ENCODE assay signal across 15 cellular contexts in genomic region chr18:59041819-59042476, GRCh38.
DNase-seq lines count a peak whose midpoint lies in the region; ATAC-seq and TF ChIP-seq lines count a peak whose summit lies in the region.
"Had no signal": no experiment of that assay in that cellular context is flagged by ENCODE, and none has a peak within 500 bp of the region (broad histone marks: within the 10 kb centered on the region; RNA-seq: fewer than 3 reads in every experiment).

No MANE protein-coding gene starts in this region.

- H3K9me3 ChIP-seq in endodermal cell (ENCODE audit: control insufficient read depth, low read length), result no peaks in the 10 kb centered on the region
- H3K9me3 ChIP-seq: pancreas had no signal

- H3K27ac Mint-ChIP-seq in WTC11, result no peak overlapping the region
- H3K27ac Mint-ChIP-seq in endodermal cell, result no peak overlapping the region
- peak overlapping the region; percentile 74 to 89 (median 85) for H3K27ac Mint-ChIP-seq in nephron
- H3K27ac Mint-ChIP-seq: mesothelial cell of epicardium; stimulated activated effector memory CD8-positive, alpha-beta T cell treated with anti-CD3 and anti-CD28 coated beads, Interleukin-12 subunit alpha, Interleukin-12 subunit beta, amount 100 ng/mL, for 72 hours; T-cell had no signal

- H3K27me3 Mint-ChIP-seq in WTC11 (ENCODE audit: low read depth), result no peaks in the 10 kb centered on the region
- no peaks in the 10 kb centered on the region for H3K27me3 Mint-ChIP-seq in endodermal cell (ENCODE audit: insufficient read depth)
- peaks cover 19% of the 10 kb centered on the region for H3K27me3 Mint-ChIP-seq in nephron (ENCODE audit: low read depth)

- H3K27ac ChIP-seq in endodermal cell (ENCODE audit: low read depth, low read length), result no peak overlapping the region
- H3K27ac ChIP-seq: brain microvascular endothelial cell had no signal

- peak; percentile 28; the same call in 1 of the 2 replicates for ATAC-seq in WTC11
- no peak for ATAC-seq in GM18519 (IDR thresholded peaks at IDR 0.05; ENCODE audit: low FRiP score, unreplicated experiment)
- ATAC-seq: stimulated activated effector memory CD8-positive, alpha-beta T cell treated with anti-CD3 and anti-CD28 coated beads, Interleukin-12 subunit alpha, Interleukin-12 subunit beta, amount 100 ng/mL, for 72 hours; T-cell had no signal

- H3K36me3 ChIP-seq in endodermal cell (ENCODE audit: control insufficient read depth, insufficient read depth, low read length), result no peaks in the 10 kb centered on the region
- H3K36me3 ChIP-seq: brain microvascular endothelial cell, pancreas had no signal

- H3K4me3 Mint-ChIP-seq in WTC11 (no peak overlapping the region), endodermal cell (no peak overlapping the region), nephron (peak overlapping the region in 1 of 3 experiments; percentile 4)
- H3K4me3 Mint-ChIP-seq: mesothelial cell of epicardium; stimulated activated effector memory CD8-positive, alpha-beta T cell treated with anti-CD3 and anti-CD28 coated beads, Interleukin-12 subunit alpha, Interleukin-12 subunit beta, amount 100 ng/mL, for 72 hours; T-cell had no signal

- no peaks in the 10 kb centered on the region for H3K27me3 ChIP-seq in endodermal cell (ENCODE audit: control insufficient read depth, insufficient read depth, low read length, poor library complexity, severe bottlenecking)
- H3K27me3 ChIP-seq: brain microvascular endothelial cell, pancreas had no signal

- no peak for DNase-seq in WTC11 (ENCODE audit: low spot score)
- DNase-seq in endodermal cell, result peak; percentile 38
- DNase-seq in superior temporal gyrus (ENCODE audit: extremely low spot score), result peak; percentile 56
- DNase-seq in SKM-1 treated with dmso at 0.1 percent for 144 hours (lab: John Stamatoyannopoulos, UW; ENCODE audit: unreplicated experiment), result no peak
- no peak for DNase-seq in SHP77 (lab: John Stamatoyannopoulos, UW)
- DNase-seq in GM19238 (ENCODE audit: insufficient read length, low spot score), result no peak
- DNase-seq: activated CD4-positive, alpha-beta T cell treated with anti-CD3 and anti-CD28 coated beads for 4 hours; brain microvascular endothelial cell; NCI-H1417; pancreas; T-cell had no signal

- H3K36me3 Mint-ChIP-seq in WTC11 (no peaks in the 10 kb centered on the region), endodermal cell (ENCODE audit: low read depth) (no peaks in the 10 kb centered on the region), nephron (ENCODE audit: low read depth) (no peaks in the 10 kb centered on the region)
- H3K36me3 Mint-ChIP-seq: mesothelial cell of epicardium, T-cell had no signal

- H3K9ac ChIP-seq in endodermal cell (ENCODE audit: extremely low read depth, low read length, poor library complexity, severe bottlenecking), result no peak overlapping the region

- H3K4me1 ChIP-seq in endodermal cell (ENCODE audit: control insufficient read depth, insufficient read depth, low read length), result no peaks in the 10 kb centered on the region
- H3K4me1 ChIP-seq: pancreas had no signal

- POLR2A ChIA-PET in WTC11 (lab: Charles Lee), result no interaction called here

- no peak overlapping the region for H3K4me3 ChIP-seq in endodermal cell (ENCODE audit: low read length)
- H3K4me3 ChIP-seq: pancreas had no signal

- CTCF ChIA-PET in WTC11 (lab: Charles Lee), result interaction anchor here (1.5 kb wide), 1 partner anchor 29 kb away, joined by 6 read pairs; no protein-coding TSS in a partner anchor

- WGBS in endodermal cell (ENCODE audit: insufficient coverage in 1 of 2, insufficient read length in 1 of 2), 2 experiments, result 71 to 75% methylated on average over 9 to 10 of the region's 10 CpGs

- H3K4me1 Mint-ChIP-seq in WTC11, result peaks cover 6% of the 10 kb centered on the region; the same call in 1 of the 2 replicates
- H3K4me1 Mint-ChIP-seq in endodermal cell, result no peaks in the 10 kb centered on the region
- H3K4me1 Mint-ChIP-seq in nephron, result peaks cover 11% of the 10 kb centered on the region
- H3K4me1 Mint-ChIP-seq: T-cell had no signal

- H3K9me3 Mint-ChIP-seq in WTC11 (no peaks in the 10 kb centered on the region), endodermal cell (no peaks in the 10 kb centered on the region), nephron (no peaks in the 10 kb centered on the region)
- H3K9me3 Mint-ChIP-seq: mesothelial cell of epicardium, T-cell had no signal

- no peak for TF ChIP-seq CTCF in WTC11 (IDR thresholded peaks at IDR 0.05)
- no peak for TF ChIP-seq CTCF in endodermal cell (conservative IDR thresholded peaks at IDR 0.05)
- TF ChIP-seq CTCF in nephron (IDR thresholded peaks at IDR 0.05; ENCODE audit: unreplicated experiment in 3 of 3), result no peak

TF ChIP-seq in WTC11, 78 proteins besides CTCF, POLR2A, EP300 and RAD21:
- TF ChIP-seq JUN (CRISPR knock-in tag; IDR thresholded peaks at IDR 0.05) (no peak), ZNF532 (CRISPR knock-in tag; IDR thresholded peaks at IDR 0.05; ENCODE audit: borderline replicate concordance) (no peak), E2F4 (CRISPR knock-in tag; IDR thresholded peaks at IDR 0.05; ENCODE audit: borderline replicate concordance, low read depth) (no peak)
TF ChIP-seq in WTC11: peak in this region for 0.

Comparison
In these comparisons a context has a peak if more than half of its experiments do, and no peak if none do; other contexts are left out.
1. DNase-seq: peak in endodermal cell (single experiment) and superior temporal gyrus (single experiment); none in WTC11 (single experiment), SKM-1 treated with dmso at 0.1 percent for 144 hours (single experiment), SHP77 (0 of 2) and GM19238 (single experiment).
2. H3K27ac Mint-ChIP-seq: peak in nephron (3 of 3); none in WTC11 (single experiment) and endodermal cell (single experiment).